In the genomic region with DNA sequence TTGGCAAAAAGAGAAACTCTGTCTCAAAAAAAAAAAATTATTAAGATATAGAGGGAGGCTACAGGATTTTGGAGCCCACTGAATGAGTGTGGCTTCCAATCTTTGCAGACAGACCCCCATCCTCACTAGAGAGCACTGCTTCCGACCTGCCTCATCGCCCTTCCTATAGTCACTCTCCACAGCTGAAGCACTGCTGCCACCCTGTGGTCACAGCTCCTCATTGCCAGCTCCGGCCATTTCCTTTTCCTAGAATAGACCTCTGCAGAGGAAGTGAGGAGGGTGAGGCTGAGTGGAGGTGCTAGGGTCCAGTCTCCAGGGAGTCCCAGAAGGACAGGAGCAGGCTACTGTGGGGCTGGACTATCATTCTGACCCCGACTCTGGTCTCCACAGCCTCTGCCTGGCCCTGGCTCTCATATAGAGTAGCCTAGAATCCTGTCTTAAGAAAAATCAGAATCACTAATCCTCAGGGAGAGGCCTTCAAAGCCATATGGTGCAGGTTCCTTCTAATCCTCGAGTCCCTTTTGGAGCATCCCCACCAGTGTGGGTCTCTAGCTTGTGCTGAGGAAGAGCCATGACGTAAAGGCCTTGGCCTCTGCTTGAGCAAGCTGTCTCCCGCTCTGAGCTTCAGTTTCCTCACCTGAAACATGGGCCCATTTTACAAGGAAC, we compare ENCODE assay signal across 8 cellular contexts. TPM values are rescaled to one million over a fixed set of nuclear protein-coding genes. Genes with fewer than 3 reads are reported as not detected.
DNase-seq lines count a peak whose midpoint lies in the region; ATAC-seq, FAIRE-seq and TF ChIP-seq lines count a peak whose summit lies in the region.

No MANE protein-coding gene starts in this region.

- H3K4me3 Mint-ChIP-seq in activated naive CD8-positive, alpha-beta T cell treated with anti-CD3 and anti-CD28 coated beads, Interleukin-2, amount 10 ng/mL, durations not matched to agents 7 days and 5 days: peak overlapping the region; percentile 34

- DNase-seq in GM12891 (ENCODE audit: insufficient read length, low spot score) (peak; percentile 66), NCI-H1417 (lab: John Stamatoyannopoulos, UW) (peak; percentile 78 to 90 (median 82)), SW 1271 (lab: John Stamatoyannopoulos, UW) (peak; percentile 56 to 70), Right ventricle myocardium superior (peak; percentile 89), renal cortical epithelial cell (ENCODE audit: low read depth) (peak; percentile 59), mesenteric fat pad (ENCODE audit: low spot score) (no peak)
- peak; percentile 86 for DNase-seq in activated naive CD8-positive, alpha-beta T cell treated with anti-CD3 and anti-CD28 coated beads, Interleukin-2, amount 10 ng/mL, durations not matched to agents 7 days and 5 days

- H3K27me3 Mint-ChIP-seq in activated naive CD8-positive, alpha-beta T cell treated with anti-CD3 and anti-CD28 coated beads, Interleukin-2, amount 10 ng/mL, durations not matched to agents 7 days and 5 days: no peaks in the 10 kb centered on the region

- intact Hi-C loops in Right ventricle myocardium superior (cut with DNase I): loop anchor here (2.0 to 10.0 kb wide), 2 partner anchors 156 to 184 kb away; a partner anchor contains a TSS

- peaks cover 12% of the 10 kb centered on the region for H3K4me1 Mint-ChIP-seq in activated naive CD8-positive, alpha-beta T cell treated with anti-CD3 and anti-CD28 coated beads, Interleukin-2, amount 10 ng/mL, durations not matched to agents 7 days and 5 days

- ATAC-seq in HG02759 (IDR thresholded peaks at IDR 0.05; ENCODE audit: unreplicated experiment) (peak; percentile 92), Right ventricle myocardium superior (ENCODE audit: poor library complexity) (peak; percentile 85)
- ATAC-seq in activated naive CD8-positive, alpha-beta T cell treated with anti-CD3 and anti-CD28 coated beads, Interleukin-2, amount 10 ng/mL, durations not matched to agents 7 days and 5 days (ENCODE audit: low read depth): peak; percentile 93

- TF ChIP-seq POLR2A in GM12891 (IDR thresholded peaks at IDR 0.05; ENCODE audit: low read depth, low read length): no peak

- POLR2A ChIA-PET in activated naive CD8-positive, alpha-beta T cell treated with anti-CD3 and anti-CD28 coated beads, Interleukin-2, amount 10 ng/mL, durations not matched to agents 7 days and 5 days (lab: Charles Lee): interaction anchor here (0.6 to 4.4 kb wide), 10 partner anchors 9 to 448 kb away, joined by 3 to 27 read pairs (median 3); a partner anchor contains a TSS

- H3K9me3 Mint-ChIP-seq in activated naive CD8-positive, alpha-beta T cell treated with anti-CD3 and anti-CD28 coated beads, Interleukin-2, amount 10 ng/mL, durations not matched to agents 7 days and 5 days: no peaks in the 10 kb centered on the region

- peak; percentile 93 for FAIRE-seq in GM12891 (lab: Jason Lieb, UNC)

- H3K27ac Mint-ChIP-seq in activated naive CD8-positive, alpha-beta T cell treated with anti-CD3 and anti-CD28 coated beads, Interleukin-2, amount 10 ng/mL, durations not matched to agents 7 days and 5 days: peak overlapping the region; percentile 85

- H3K36me3 Mint-ChIP-seq in activated naive CD8-positive, alpha-beta T cell treated with anti-CD3 and anti-CD28 coated beads, Interleukin-2, amount 10 ng/mL, durations not matched to agents 7 days and 5 days: peaks cover 3% of the 10 kb centered on the region

TF ChIP-seq in GM12891, 5 proteins besides CTCF, POLR2A, EP300 and RAD21:
- peak; percentile 85 for TF ChIP-seq SPI1 (IDR thresholded peaks at IDR 0.05; ENCODE audit: low read depth, low read length)
- no peak for TF ChIP-seq PAX5 (IDR thresholded peaks at IDR 0.05; ENCODE audit: insufficient read depth, low read length, severe bottlenecking)

RNA-seq across cellular contexts. Expression of a gene that starts 1.4 kb away (rescaled TPM):
- polyA plus RNA-seq in GM12891 (2012; ENCODE audit: low read depth, missing spikeins): 0.31 TPM
- total RNA-seq in activated naive CD8-positive, alpha-beta T cell treated with anti-CD3 and anti-CD28 coated beads, Interleukin-2, amount 10 ng/mL, durations not matched to agents 7 days and 5 days: not detected
- total RNA-seq in Right ventricle myocardium superior (not detected), renal cortical epithelial cell (not detected in 2 replicates), mesenteric fat pad (not detected)

RNA-seq across cellular contexts. Expression of a gene that starts 7.6 kb away (rescaled TPM):
- polyA plus RNA-seq in GM12891 (2012; ENCODE audit: low read depth, missing spikeins): 28.3 TPM
- total RNA-seq in activated naive CD8-positive, alpha-beta T cell treated with anti-CD3 and anti-CD28 coated beads, Interleukin-2, amount 10 ng/mL, durations not matched to agents 7 days and 5 days: 10 to 100 TPM; 32.3 to 34.9 TPM
- total RNA-seq in Right ventricle myocardium superior (10.8 TPM), renal cortical epithelial cell (28.8 and 52.3 TPM in 2 replicates), mesenteric fat pad (16.8 TPM)

RNA-seq across cellular contexts. Expression of a gene that starts 9.4 kb away (rescaled TPM):
- polyA plus RNA-seq in GM12891 (2012; ENCODE audit: low read depth, missing spikeins): 12.2 TPM
- total RNA-seq in activated naive CD8-positive, alpha-beta T cell treated with anti-CD3 and anti-CD28 coated beads, Interleukin-2, amount 10 ng/mL, durations not matched to agents 7 days and 5 days: 10 to 100 TPM; 24.6 to 30.0 TPM
- total RNA-seq in Right ventricle myocardium superior: 5.5 TPM
- 2.3 and 18.7 TPM in 2 replicates for total RNA-seq in renal cortical epithelial cell
- total RNA-seq in mesenteric fat pad: 12.2 TPM

RNA-seq across cellular contexts. Expression of a gene that starts 56.8 kb away (rescaled TPM):
- 546 TPM for polyA plus RNA-seq in GM12891 (2012; ENCODE audit: low read depth, missing spikeins)
- total RNA-seq in activated naive CD8-positive, alpha-beta T cell treated with anti-CD3 and anti-CD28 coated beads, Interleukin-2, amount 10 ng/mL, durations not matched to agents 7 days and 5 days: 100 to 1,000 TPM; 824 to 837 TPM
- total RNA-seq in Right ventricle myocardium superior: 503 TPM
- 217 and 526 TPM in 2 replicates for total RNA-seq in renal cortical epithelial cell
- total RNA-seq in mesenteric fat pad: 722 TPM
